8 cellular contexts compared by ENCODE assay signal in genomic region chr3:39668420-39668819, GRCh38.
DNase-seq lines count a peak whose midpoint lies in the region; ATAC-seq, FAIRE-seq and TF ChIP-seq lines count a peak whose summit lies in the region.

No MANE protein-coding gene starts in this region.

- no TSS peak for BruUV-seq in GM12878 (replicated peaks; lab: Mats Ljungman, UMichigan)
- no TSS peak for BruUV-seq in HepG2 (replicated peaks; lab: Mats Ljungman, UMichigan)

- CTCF ChIA-PET in GM12878 (lab: Yijun Ruan, JAX) (interaction anchor here (1.2 to 1.4 kb wide), 2 partner anchors 319 to 511 kb away, joined by 3 read pairs; no protein-coding TSS in a partner anchor), HepG2 (lab: Yijun Ruan, JAX; ENCODE audit: low intra/inter-chr PET ratio, low total read pairs) (interaction anchor here (1.2 to 1.4 kb wide), 2 partner anchors 322 to 511 kb away, joined by 4 to 11 read pairs; no protein-coding TSS in a partner anchor)

- no peak overlapping the region for H3K9ac ChIP-seq in GM12878 (ENCODE audit: control insufficient read depth, insufficient read depth, low read length)
- no peak overlapping the region for H3K9ac ChIP-seq in HepG2 (ENCODE audit: insufficient read depth, low read depth, low read length)

- TF ChIP-seq CTCF in GM12878 (IDR thresholded peaks at IDR 0.05 in 2 of 3, conservative IDR thresholded peaks at IDR 0.05 in 1 of 3; ENCODE audit: control insufficient read depth in 2 of 3, extremely low read depth in 1 of 3, insufficient read depth in 1 of 3, low read depth in 3 of 3, low read length in 3 of 3): peak; percentile 53 to 60 (median 58)
- peak; percentile 64 for TF ChIP-seq CTCF in HepG2 (CRISPR knock-in tag; IDR thresholded peaks at IDR 0.05)
- peak in 1 of 3 experiments; percentile 38 for TF ChIP-seq CTCF in esophagus muscularis mucosa (IDR thresholded peaks at IDR 0.05)

- H3K27ac ChIP-seq in GM12878 (ENCODE audit: control insufficient read depth, insufficient read depth) (no peak overlapping the region), HepG2 (ENCODE audit: extremely low read length, insufficient read depth, low read length) (no peak overlapping the region), esophagus muscularis mucosa (replicated peaks in 1 of 4) (no peak overlapping the region)

- intact Hi-C loops in GM12878 (cut with micrococcal nuclease; ENCODE audit: unreplicated experiment): loop anchor here (1.0 kb wide), 2 partner anchors 322 to 511 kb away; no protein-coding TSS in a partner anchor
- intact Hi-C loops in HepG2 (cut with micrococcal nuclease; ENCODE audit: unreplicated experiment): loop anchor here (1.0 to 2.0 kb wide), 2 partner anchors 322 to 510 kb away; no protein-coding TSS in a partner anchor
- intact Hi-C loops in esophagus muscularis mucosa (cut with DNase I): no loop called here

- H3K4me1 ChIP-seq in GM12878 (ENCODE audit: control insufficient read depth, insufficient read depth, low read length) (no peaks in the 10 kb centered on the region), HepG2 (ENCODE audit: insufficient read depth, low read length) (no peaks in the 10 kb centered on the region), esophagus muscularis mucosa (no peaks in the 10 kb centered on the region)

- H3K9me3 ChIP-seq in GM12878 (replicated peaks; ENCODE audit: control insufficient read depth, insufficient read depth, low read length) (no peaks in the 10 kb centered on the region), HepG2 (ENCODE audit: low read length) (no peaks in the 10 kb centered on the region), esophagus muscularis mucosa (no peaks in the 10 kb centered on the region)

- POLR2A ChIA-PET in GM12878 (lab: Charles Lee) (no interaction called here), HepG2 (lab: Yijun Ruan, JAX) (no interaction called here)

- DNase-seq in ELR (ENCODE audit: low read depth) (peak; percentile 61), HCEC 1CT (peak; percentile 46), NCI-H2171 treated with DMSO at 0.1 percent for 48 hours (lab: John Stamatoyannopoulos, UW) (peak; percentile 25), GM12878 (ENCODE audit: low read depth, low spot score) (no peak), HepG2 (ENCODE audit: low spot score) (peak; percentile 38), DMS79 treated with DMSO at 0.1 percent for 48 hours (lab: John Stamatoyannopoulos, UW) (no peak), esophagus muscularis mucosa (ENCODE audit: extremely low spot score) (no peak)

- no peak for TF ChIP-seq EP300 in GM12878 (IDR thresholded peaks at IDR 0.05; ENCODE audit: borderline replicate concordance in 1 of 2, control insufficient read depth in 1 of 2, low read depth in 2 of 2, low read length in 2 of 2)
- TF ChIP-seq EP300 in HepG2 (IDR thresholded peaks at IDR 0.05; ENCODE audit: low read depth in 2 of 2, low read length in 2 of 2): no peak
- no peak for TF ChIP-seq EP300 in HepG2 (CRISPR knock-in tag; IDR thresholded peaks at IDR 0.05; ENCODE audit: borderline replicate concordance)
- no peak for TF ChIP-seq EP300 in esophagus muscularis mucosa (IDR thresholded peaks at IDR 0.05)

- RAD21 ChIA-PET in GM12878 (lab: Charles Lee; ENCODE audit: unreplicated experiment): no interaction called here

- TF ChIP-seq RAD21 in GM12878 (IDR thresholded peaks at IDR 0.05; ENCODE audit: insufficient read depth, low read depth, low read length): peak; percentile 48
- TF ChIP-seq RAD21 in HepG2 (CRISPR knock-in tag; IDR thresholded peaks at IDR 0.05): no peak

- SMC1A ChIA-PET in GM12878 (lab: Charles Lee; ENCODE audit: uncharacterized antibody, unreplicated experiment): interaction anchor here (0.9 kb wide), 1 partner anchor 29 kb away, joined by 3 read pairs; no protein-coding TSS in a partner anchor

- WGBS in GM12878 (ENCODE audit: insufficient coverage, insufficient replicate concordance, low lambda C conversion rate, missing lambda C conversion rate): 0% methylated on average over 5 of the region's 5 CpGs
- WGBS in HepG2 (ENCODE audit: low lambda C conversion rate): 5% methylated on average over 5 of the region's 5 CpGs
- WGBS in esophagus muscularis mucosa: 17% methylated on average over 5 of the region's 5 CpGs

- H3K79me2 ChIP-seq in GM12878 (ENCODE audit: control insufficient read depth, insufficient read depth, low read length) (no peaks in the 10 kb centered on the region), HepG2 (ENCODE audit: insufficient read depth, low read length) (no peaks in the 10 kb centered on the region)

- in situ Hi-C loops in GM12878 (cut with MboI) (no loop called here), HepG2 (cut with HindIII; ENCODE audit: extremely low pct_ligation_motif_present, low pct_unique_long_range_greater_than_20kb) (no loop called here)

- H3K27me3 ChIP-seq in GM12878 (replicated peaks in 1 of 2; ENCODE audit: control insufficient read depth in 2 of 2, insufficient read depth in 2 of 2, low read length in 1 of 2) (no peaks in the 10 kb centered on the region; a peak in 2 of 4 replicates), HepG2 (ENCODE audit: control insufficient read depth in 1 of 2, insufficient read depth in 2 of 2, low read length in 2 of 2) (no peaks in the 10 kb centered on the region; a peak in 1 of 5 replicates), esophagus muscularis mucosa (no peaks in the 10 kb centered on the region)

- H3K4me2 ChIP-seq in GM12878 (ENCODE audit: control insufficient read depth, insufficient read depth) (no peak overlapping the region), HepG2 (ENCODE audit: low read depth, low read length) (no peak overlapping the region)

- ATAC-seq in GM12878 (peak; percentile 85), HepG2 (peak; percentile 67), GM19324 (IDR thresholded peaks at IDR 0.05; ENCODE audit: low FRiP score, unreplicated experiment) (no peak)

- H4K20me1 ChIP-seq in GM12878 (ENCODE audit: control insufficient read depth, insufficient read depth) (no peaks in the 10 kb centered on the region), HepG2 (ENCODE audit: insufficient read depth, low read length) (no peaks in the 10 kb centered on the region)

- H2AFZ ChIP-seq in GM12878 (ENCODE audit: control insufficient read depth, low read depth, low read length) (no peak overlapping the region), HepG2 (ENCODE audit: low read length) (no peak overlapping the region)

- no peak for FAIRE-seq in GM12878 (lab: Jason Lieb, UNC)
- FAIRE-seq in HepG2 (lab: Jason Lieb, UNC): peak; percentile 36

- H3K36me3 ChIP-seq in GM12878 (ENCODE audit: control insufficient read depth in 2 of 2, insufficient read depth in 2 of 2, low read length in 1 of 2) (no peaks in the 10 kb centered on the region), HepG2 (replicated peaks in 1 of 2; ENCODE audit: control insufficient read depth in 1 of 2, insufficient read depth in 2 of 2, low read length in 2 of 2) (no peaks in the 10 kb centered on the region), esophagus muscularis mucosa (no peaks in the 10 kb centered on the region)

- H3K4me3 ChIP-seq in GM12878: no peak overlapping the region
- no peak overlapping the region for H3K4me3 ChIP-seq in HepG2 (replicated peaks in 1 of 3; ENCODE audit: insufficient read depth in 1 of 3, low read depth in 2 of 3, low read length in 3 of 3)
- H3K4me3 ChIP-seq in esophagus muscularis mucosa: no peak overlapping the region

- no peak for TF ChIP-seq POLR2A in GM12878 (IDR thresholded peaks at IDR 0.05; ENCODE audit: low read depth, low read length)
- TF ChIP-seq POLR2A in HepG2 (IDR thresholded peaks at IDR 0.05; ENCODE audit: insufficient read depth in 1 of 2, low read depth in 2 of 2, low read length in 2 of 2): no peak
- TF ChIP-seq POLR2A in esophagus muscularis mucosa (IDR thresholded peaks at IDR 0.05; ENCODE audit: low read depth): no peak

TF ChIP-seq in GM12878, 131 proteins besides CTCF, POLR2A, EP300 and RAD21:
- peak; percentile 57; the same call in 1 of the 2 replicates for TF ChIP-seq SMC3 (IDR thresholded peaks at IDR 0.05; ENCODE audit: borderline replicate concordance, low read length)
- no peak for TF ChIP-seq POU2F2 (IDR thresholded peaks at IDR 0.05; ENCODE audit: borderline replicate concordance, low read depth, low read length)

TF ChIP-seq in HepG2, 621 proteins besides CTCF, POLR2A, EP300 and RAD21:
- peak; percentile 54 for TF ChIP-seq SMC3 (IDR thresholded peaks at IDR 0.05; ENCODE audit: low read length)
- peak; percentile 53 for TF ChIP-seq STAG1 (CRISPR knock-in tag; IDR thresholded peaks at IDR 0.05)
- TF ChIP-seq ZBTB21 (CRISPR knock-in tag; IDR thresholded peaks at IDR 0.05): no peak

Comparison
In these comparisons a context has a peak if more than half of its experiments do, and no peak if none do; other contexts are left out.
1. DNase-seq: peak in ELR (single experiment), HCEC 1CT (single experiment), NCI-H2171 treated with DMSO at 0.1 percent for 48 hours (single experiment) and HepG2 (single experiment); none in GM12878 (single experiment), DMS79 treated with DMSO at 0.1 percent for 48 hours (single experiment) and esophagus muscularis mucosa (single experiment).